Comparison of ENCODE assay signal across 1 cellular context in the genomic region with DNA sequence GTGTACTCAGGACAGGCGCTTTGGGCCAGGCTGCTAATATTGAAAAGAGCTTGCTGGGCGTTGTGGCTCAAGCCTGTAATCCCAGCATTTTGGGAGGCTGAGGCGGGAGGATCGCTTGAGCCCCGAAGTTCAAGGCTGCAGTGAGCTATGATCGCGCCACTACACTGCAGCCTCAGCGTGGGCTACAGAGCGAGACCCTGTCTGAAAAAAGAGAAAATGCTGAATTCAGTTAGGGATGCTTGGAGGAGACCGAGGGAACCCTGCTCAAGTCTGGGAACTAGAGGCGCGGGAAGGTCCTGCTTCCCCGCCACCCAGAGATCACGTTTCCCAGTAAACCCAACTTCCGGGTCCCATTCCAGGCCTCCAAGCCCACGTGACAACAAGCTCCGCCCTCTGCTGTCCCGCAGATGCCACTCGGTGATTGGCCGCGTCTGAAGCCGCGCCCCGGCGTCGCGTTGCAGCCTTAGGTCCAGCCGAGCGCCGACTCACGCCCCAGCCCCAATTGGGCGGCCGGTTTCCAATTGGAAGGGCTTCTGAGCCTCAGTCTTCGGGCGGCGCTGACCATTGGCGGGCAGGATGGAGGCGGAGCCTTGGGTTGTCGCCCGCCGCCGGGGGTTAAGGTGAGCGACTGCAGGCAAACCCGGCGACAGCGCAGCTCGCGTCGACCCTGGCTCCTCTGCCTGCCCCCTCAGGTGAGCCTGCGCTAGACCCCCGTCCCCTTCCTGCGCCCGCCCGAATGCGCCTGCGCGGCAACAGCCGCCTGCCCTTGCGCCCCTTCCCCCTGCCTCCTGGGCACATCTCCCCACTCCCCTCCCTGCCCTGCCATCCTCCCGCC.
TF ChIP-seq lines count a peak whose summit lies in the region.

Gene PHKG2 (plus strand): TSS at position 627 of the 835 bp plus-strand sequence. CDS start 396 bp downstream, outside the sequence.

TF ChIP-seq in HepG2, 621 proteins besides CTCF, POLR2A, EP300 and RAD21 (continued from another document and continues in another):
- TF ChIP-seq HNRNPLL (IDR thresholded peaks at IDR 0.05; ENCODE audit: low read depth, low read length, poor library complexity, severe bottlenecking) = peak; percentile 85
- no peak for TF ChIP-seq SP1 (IDR thresholded peaks at IDR 0.05)
- TF ChIP-seq SP1 (CRISPR knock-in tag; IDR thresholded peaks at IDR 0.05) = peak; percentile 30; the same call in 1 of the 2 replicates
- TF ChIP-seq TMF1 (CRISPR knock-in tag; IDR thresholded peaks at IDR 0.05; ENCODE audit: low read depth) = peak; percentile 12; the same call in 1 of the 2 replicates
- TF ChIP-seq ZMAT3 (CRISPR knock-in tag; conservative IDR thresholded peaks at IDR 0.05) = no peak; the same call in 1 of the 2 replicates
- no peak for TF ChIP-seq HCFC1 (IDR thresholded peaks at IDR 0.05; ENCODE audit: low read depth, low read length)
- peak; percentile 7; the same call in 1 of the 2 replicates for TF ChIP-seq ZNF160 (CRISPR knock-in tag; IDR thresholded peaks at IDR 0.05)
- no peak for TF ChIP-seq GPN1 (CRISPR knock-in tag; IDR thresholded peaks at IDR 0.05; ENCODE audit: borderline replicate concordance)
- TF ChIP-seq CEBPB (IDR thresholded peaks at IDR 0.05; ENCODE audit: borderline replicate concordance, low read depth, low read length) = no peak
- no peak; the same call in 1 of the 2 replicates for TF ChIP-seq SOX13 (IDR thresholded peaks at IDR 0.05)
- TF ChIP-seq SOX13 (CRISPR knock-in tag; conservative IDR thresholded peaks at IDR 0.05 in 1 of 2, IDR thresholded peaks at IDR 0.05 in 1 of 2) = peak in 1 of 2 experiments; percentile 29; a peak in 1 of 4 replicates
- TF ChIP-seq RBFOX2 (IDR thresholded peaks at IDR 0.05; ENCODE audit: low read depth, low read length) = peak; percentile 91
- no peak for TF ChIP-seq ZNF576 (CRISPR knock-in tag; IDR thresholded peaks at IDR 0.05)
- TF ChIP-seq NKX3-1 (CRISPR knock-in tag; IDR thresholded peaks at IDR 0.05) = 0 out of 2 replicates have a peak, but pooled peaks have one; percentile 44
- TF ChIP-seq PRDM10 (CRISPR knock-in tag; IDR thresholded peaks at IDR 0.05; ENCODE audit: low read depth) = 0 out of 2 replicates have a peak, but pooled peaks have one; percentile 54
- peak; percentile 91 for TF ChIP-seq GABPB1 (CRISPR knock-in tag; IDR thresholded peaks at IDR 0.05)
- no peak; the same call in 1 of the 2 replicates for TF ChIP-seq ZNF670 (CRISPR knock-in tag; IDR thresholded peaks at IDR 0.05; ENCODE audit: borderline replicate concordance)
- no peak for TF ChIP-seq ZNF512B (CRISPR knock-in tag; IDR thresholded peaks at IDR 0.05; ENCODE audit: borderline replicate concordance)
- peak; percentile 79; the same call in 1 of the 2 replicates for TF ChIP-seq ZNF598 (CRISPR knock-in tag; IDR thresholded peaks at IDR 0.05; ENCODE audit: borderline replicate concordance)
- peak; percentile 57; the same call in 1 of the 2 replicates for TF ChIP-seq SMAD3 (CRISPR knock-in tag; IDR thresholded peaks at IDR 0.05)
- TF ChIP-seq ZSCAN22 (CRISPR knock-in tag; IDR thresholded peaks at IDR 0.05) = no peak
- no peak for TF ChIP-seq ZNF709 (CRISPR knock-in tag; IDR thresholded peaks at IDR 0.05)
- TF ChIP-seq LCORL (IDR thresholded peaks at IDR 0.05) = no peak
- TF ChIP-seq LCORL (CRISPR knock-in tag; IDR thresholded peaks at IDR 0.05) = peak; percentile 41; the same call in 1 of the 2 replicates
- TF ChIP-seq PAX8 (CRISPR knock-in tag; IDR thresholded peaks at IDR 0.05; ENCODE audit: borderline replicate concordance) = peak; percentile 80; the same call in 1 of the 2 replicates
- TF ChIP-seq HMGXB3 (CRISPR knock-in tag; IDR thresholded peaks at IDR 0.05; ENCODE audit: borderline replicate concordance) = peak; percentile 84
- TF ChIP-seq ZNF790 (CRISPR knock-in tag; IDR thresholded peaks at IDR 0.05; ENCODE audit: borderline replicate concordance) = peak; percentile 85; the same call in 1 of the 2 replicates
- TF ChIP-seq TRIM24 (CRISPR knock-in tag; IDR thresholded peaks at IDR 0.05) = no peak
- peak; percentile 100 for TF ChIP-seq ELF1 (CRISPR knock-in tag; IDR thresholded peaks at IDR 0.05)
- TF ChIP-seq HOMEZ (CRISPR knock-in tag; IDR thresholded peaks at IDR 0.05; ENCODE audit: low read depth) = peak; percentile 80
- TF ChIP-seq HNF4A (CRISPR knock-in tag; IDR thresholded peaks at IDR 0.05) = peak; percentile 21; the same call in 1 of the 2 replicates
- no peak; the same call in 1 of the 2 replicates for TF ChIP-seq FOXO1 (CRISPR knock-in tag; IDR thresholded peaks at IDR 0.05)
- no peak for TF ChIP-seq TERF1 (CRISPR knock-in tag; IDR thresholded peaks at IDR 0.05)
- TF ChIP-seq KDM6A (CRISPR knock-in tag; IDR thresholded peaks at IDR 0.05; ENCODE audit: low read depth) = 0 out of 2 replicates have a peak, but pooled peaks have one; percentile 3
- peak; percentile 46; the same call in 1 of the 2 replicates for TF ChIP-seq ZNF782 (CRISPR knock-in tag; IDR thresholded peaks at IDR 0.05; ENCODE audit: borderline replicate concordance)
- TF ChIP-seq THAP9 (CRISPR knock-in tag; IDR thresholded peaks at IDR 0.05; ENCODE audit: borderline replicate concordance) = peak; percentile 78; the same call in 1 of the 2 replicates
